ENCODE assay signal across 12 cellular contexts in genomic region chr2:199606193-199606780, GRCh38.
DNase-seq lines count a peak whose midpoint lies in the region; ATAC-seq, FAIRE-seq and TF ChIP-seq lines count a peak whose summit lies in the region.
"Had no signal": no experiment of that assay in that cellular context is flagged by ENCODE, and none has a peak within 500 bp of the region (broad histone marks: within the 10 kb centered on the region; RNA-seq: fewer than 3 reads in every experiment).

No MANE protein-coding gene starts in this region.

- H3K4me2 ChIP-seq in HepG2 (ENCODE audit: low read depth, low read length), result no peak overlapping the region
- no peak overlapping the region for H3K4me2 ChIP-seq in OCI-LY1 (ENCODE audit: low read length)

- H3K27me3 ChIP-seq in HepG2 (ENCODE audit: control insufficient read depth in 1 of 2, insufficient read depth in 2 of 2, low read length in 2 of 2), result no peaks in the 10 kb centered on the region
- H3K27me3 ChIP-seq in right lobe of liver, result no peaks in the 10 kb centered on the region
- no peaks in the 10 kb centered on the region for H3K27me3 ChIP-seq in OCI-LY1 (ENCODE audit: insufficient read depth, low read length)

- no peak overlapping the region for H3K4me3 Mint-ChIP-seq in activated CD4-positive, alpha-beta memory T cell treated with anti-CD3 and anti-CD28 coated beads, Interleukin-2, amount 10 ng/mL, durations not matched to agents 7 days and 5 days

- no peaks in the 10 kb centered on the region for H3K36me3 Mint-ChIP-seq in activated CD4-positive, alpha-beta memory T cell treated with anti-CD3 and anti-CD28 coated beads, Interleukin-2, amount 10 ng/mL, durations not matched to agents 7 days and 5 days (ENCODE audit: low read depth)

- H3K27ac Mint-ChIP-seq in activated CD4-positive, alpha-beta memory T cell treated with anti-CD3 and anti-CD28 coated beads, Interleukin-2, amount 10 ng/mL, durations not matched to agents 7 days and 5 days, result no peak overlapping the region

- DNase-seq in HepG2 (ENCODE audit: low spot score), result no peak
- no peak for DNase-seq in right lobe of liver
- no peak for DNase-seq in epithelial cell of proximal tubule (ENCODE audit: low read depth)
- DNase-seq in activated CD4-positive, alpha-beta T cell treated with anti-CD3 and anti-CD28 coated beads, Interleukin-2, amount 50 U/mL, for 1 hour, result no peak
- no peak for DNase-seq in cortex of kidney (lab: John Stamatoyannopoulos, UW)
- no peak for DNase-seq in activated CD4-positive, alpha-beta memory T cell treated with anti-CD3 and anti-CD28 coated beads, Interleukin-2, amount 10 ng/mL, durations not matched to agents 7 days and 5 days
- DNase-seq: effector CD4-positive, alpha-beta T cell; hippocampal formation; NK-92 treated with Interleukin-12 subunit alpha and Interleukin-12 subunit beta, amount 100 ng/mL, for 24 hours; tibial artery had no signal

- no peak overlapping the region for H2AFZ ChIP-seq in HepG2 (ENCODE audit: low read length)
- H2AFZ ChIP-seq in OCI-LY1 (ENCODE audit: low read length), result no peak overlapping the region

- peak; percentile 12; the same call in 1 of the 2 replicates for TF ChIP-seq CTCF in HepG2 (CRISPR knock-in tag; IDR thresholded peaks at IDR 0.05)
- no peak for TF ChIP-seq CTCF in right lobe of liver (IDR thresholded peaks at IDR 0.05)
- TF ChIP-seq CTCF in OCI-LY1 (IDR thresholded peaks at IDR 0.05; ENCODE audit: low read length), result peak; percentile 29; the same call in 1 of the 2 replicates
- TF ChIP-seq CTCF in epithelial cell of proximal tubule (conservative IDR thresholded peaks at IDR 0.05; ENCODE audit: low read depth, low read length), result peak; percentile 31

- WGBS in HepG2 (ENCODE audit: low lambda C conversion rate), result 6% methylated on average over 4 of the region's 4 CpGs
- 57% methylated on average over 4 of the region's 4 CpGs for WGBS in right lobe of liver (ENCODE audit: insufficient coverage, low coverage, low lambda C conversion rate, missing lambda C conversion rate)

- in situ Hi-C loops in HepG2 (cut with HindIII; ENCODE audit: extremely low pct_ligation_motif_present, low pct_unique_long_range_greater_than_20kb), result no loop called here

- H3K9me3 Mint-ChIP-seq in activated CD4-positive, alpha-beta memory T cell treated with anti-CD3 and anti-CD28 coated beads, Interleukin-2, amount 10 ng/mL, durations not matched to agents 7 days and 5 days, result no peaks in the 10 kb centered on the region

- H3K4me1 ChIP-seq in HepG2 (ENCODE audit: insufficient read depth, low read length) (no peaks in the 10 kb centered on the region), right lobe of liver (no peaks in the 10 kb centered on the region), OCI-LY1 (ENCODE audit: insufficient read depth, low read length, severe bottlenecking) (no peaks in the 10 kb centered on the region)
- H3K4me1 ChIP-seq: tibial artery had no signal

- no peaks in the 10 kb centered on the region for H3F3A ChIP-seq in OCI-LY1 (ENCODE audit: insufficient read depth, low read length)

- H3K9ac ChIP-seq in HepG2 (ENCODE audit: insufficient read depth, low read depth, low read length) (no peak overlapping the region), OCI-LY1 (ENCODE audit: low read length) (no peak overlapping the region)

- POLR2A ChIA-PET in HepG2 (lab: Yijun Ruan, JAX), result no interaction called here
- POLR2A ChIA-PET in activated CD4-positive, alpha-beta memory T cell treated with anti-CD3 and anti-CD28 coated beads, Interleukin-2, amount 10 ng/mL, durations not matched to agents 7 days and 5 days (lab: Charles Lee), result no interaction called here

- H4K20me1 ChIP-seq in HepG2 (ENCODE audit: insufficient read depth, low read length), result no peaks in the 10 kb centered on the region
- no peaks in the 10 kb centered on the region for H4K20me1 ChIP-seq in OCI-LY1 (ENCODE audit: insufficient read depth, low read length)

- H3K36me3 ChIP-seq in HepG2 (replicated peaks in 1 of 2; ENCODE audit: control insufficient read depth in 1 of 2, insufficient read depth in 2 of 2, low read length in 2 of 2) (no peaks in the 10 kb centered on the region), right lobe of liver (no peaks in the 10 kb centered on the region), OCI-LY1 (ENCODE audit: insufficient read depth, low read length) (no peaks in the 10 kb centered on the region)
- H3K36me3 ChIP-seq: tibial artery had no signal

- CTCF ChIA-PET in HepG2 (lab: Yijun Ruan, JAX; ENCODE audit: low intra/inter-chr PET ratio, low total read pairs), result no interaction called here
- CTCF ChIA-PET in activated CD4-positive, alpha-beta memory T cell treated with anti-CD3 and anti-CD28 coated beads, Interleukin-2, amount 10 ng/mL, durations not matched to agents 7 days and 5 days (lab: Charles Lee), result interaction anchor here (1.1 kb wide), 1 partner anchor 9 kb away, joined by 3 read pairs; no protein-coding TSS in a partner anchor

- no peak for TF ChIP-seq RAD21 in HepG2 (CRISPR knock-in tag; IDR thresholded peaks at IDR 0.05)

- no peaks in the 10 kb centered on the region for H3K4me1 Mint-ChIP-seq in activated CD4-positive, alpha-beta memory T cell treated with anti-CD3 and anti-CD28 coated beads, Interleukin-2, amount 10 ng/mL, durations not matched to agents 7 days and 5 days

- H3K27me3 Mint-ChIP-seq in activated CD4-positive, alpha-beta memory T cell treated with anti-CD3 and anti-CD28 coated beads, Interleukin-2, amount 10 ng/mL, durations not matched to agents 7 days and 5 days, result peaks cover 5% of the 10 kb centered on the region

- no peaks in the 10 kb centered on the region for H3K9me3 ChIP-seq in HepG2 (ENCODE audit: low read length)
- H3K9me3 ChIP-seq in right lobe of liver, result no peaks in the 10 kb centered on the region
- H3K9me3 ChIP-seq in OCI-LY1 (ENCODE audit: low read length), result no peaks in the 10 kb centered on the region
- H3K9me3 ChIP-seq: tibial artery had no signal

- FAIRE-seq in HepG2 (lab: Jason Lieb, UNC), result no peak

- H3K79me2 ChIP-seq in HepG2 (ENCODE audit: insufficient read depth, low read length), result no peaks in the 10 kb centered on the region
- no peaks in the 10 kb centered on the region for H3K79me2 ChIP-seq in OCI-LY1 (ENCODE audit: insufficient read depth, low read length)

- H3K4me3 ChIP-seq in HepG2 (replicated peaks in 1 of 3; ENCODE audit: insufficient read depth in 1 of 3, low read depth in 2 of 3, low read length in 3 of 3) (no peak overlapping the region), right lobe of liver (no peak overlapping the region), OCI-LY1 (ENCODE audit: low read depth, low read length, poor library complexity, severe bottlenecking) (no peak overlapping the region), epithelial cell of proximal tubule (ENCODE audit: low read depth, low read length) (no peak overlapping the region)
- H3K4me3 ChIP-seq: tibial artery had no signal

- H3K27ac ChIP-seq in HepG2 (ENCODE audit: extremely low read length, insufficient read depth, low read length) (no peak overlapping the region), right lobe of liver (no peak overlapping the region), OCI-LY1 (ENCODE audit: low read depth, low read length, poor library complexity, severe bottlenecking) (no peak overlapping the region)
- H3K27ac ChIP-seq: tibial artery had no signal

- BruUV-seq in HepG2 (replicated peaks; lab: Mats Ljungman, UMichigan), result no TSS peak

- TF ChIP-seq EP300 in HepG2 (IDR thresholded peaks at IDR 0.05; ENCODE audit: low read depth in 2 of 2, low read length in 2 of 2), result no peak
- no peak for TF ChIP-seq EP300 in HepG2 (CRISPR knock-in tag; IDR thresholded peaks at IDR 0.05; ENCODE audit: borderline replicate concordance)

- no peaks in the 10 kb centered on the region for H3K9me2 ChIP-seq in OCI-LY1 (ENCODE audit: low read depth, low read length)

- TF ChIP-seq POLR2A in HepG2 (IDR thresholded peaks at IDR 0.05; ENCODE audit: insufficient read depth in 1 of 2, low read depth in 2 of 2, low read length in 2 of 2), result no peak
- no peak for TF ChIP-seq POLR2A in right lobe of liver (IDR thresholded peaks at IDR 0.05)

- ATAC-seq in HepG2, result no peak
- no peak for ATAC-seq in right lobe of liver
- no peak for ATAC-seq in HG03159 (IDR thresholded peaks at IDR 0.05; ENCODE audit: unreplicated experiment)

- intact Hi-C loops in HepG2 (cut with micrococcal nuclease; ENCODE audit: unreplicated experiment), result no loop called here
- intact Hi-C loops in right lobe of liver (cut with DNase I), result no loop called here

TF ChIP-seq in HepG2, 621 proteins besides CTCF, POLR2A, EP300 and RAD21 (continues in another document):
- TF ChIP-seq ATF1 (CRISPR knock-in tag; IDR thresholded peaks at IDR 0.05) (no peak), JDP2 (CRISPR knock-in tag; IDR thresholded peaks at IDR 0.05; ENCODE audit: borderline replicate concordance) (no peak), HINFP (CRISPR knock-in tag; IDR thresholded peaks at IDR 0.05; ENCODE audit: low read depth) (no peak), MEIS1 (CRISPR knock-in tag; IDR thresholded peaks at IDR 0.05; ENCODE audit: borderline replicate concordance) (no peak), NR3C1 (CRISPR knock-in tag; IDR thresholded peaks at IDR 0.05) (no peak), HNRNPH1 (optimal IDR thresholded peaks at IDR 0.05; ENCODE audit: low read depth, low read length) (no peak), PPARG (CRISPR knock-in tag; conservative IDR thresholded peaks at IDR 0.05) (no peak), GTF3A (CRISPR knock-in tag; conservative IDR thresholded peaks at IDR 0.05) (no peak)

Comparison
In these comparisons a context has a peak if more than half of its experiments do, and no peak if none do; other contexts are left out.
1. CTCF ChIP-seq: peak in HepG2 (single experiment), OCI-LY1 (single experiment) and epithelial cell of proximal tubule (single experiment); none in right lobe of liver (0 of 4).